Comparison of ENCODE assay signal across 8 cellular contexts in genomic region chr5:178207183-178207916, GRCh38. TPM values are rescaled to one million over a fixed set of nuclear protein-coding genes. Genes with fewer than 3 reads are reported as not detected.
DNase-seq lines count a peak whose midpoint lies in the region; ATAC-seq and TF ChIP-seq lines count a peak whose summit lies in the region.

No MANE protein-coding gene starts in this region.

- intact Hi-C loops in thyroid gland (cut with DNase I): no loop called here

- H3K9me3 Mint-ChIP-seq in activated T-cell treated with anti-CD3 and anti-CD28 coated beads, Interleukin-2, amount 50 U/mL, for 24 hours: no peaks in the 10 kb centered on the region
- H3K9me3 Mint-ChIP-seq in activated naive CD8-positive, alpha-beta T cell (ENCODE audit: low read depth): no peaks in the 10 kb centered on the region

- DNase-seq in activated T-cell treated with anti-CD3 and anti-CD28 coated beads, Interleukin-2, amount 50 U/mL, for 24 hours: peak; percentile 27
- DNase-seq in activated T-cell treated with anti-CD3 and anti-CD28 coated beads, Interleukin-2, amount 50 U/mL, for 1 hour: no peak
- peak; percentile 83 for DNase-seq in iris pigment epithelial cell (ENCODE audit: low read depth)
- peak; percentile 73 to 78 for DNase-seq in thyroid gland
- no peak for DNase-seq in central memory CD4-positive, alpha-beta T cell
- DNase-seq in NCI-H748 treated with DMSO at 0.1 percent for 48 hours (lab: John Stamatoyannopoulos, UW): no peak

- H3K27me3 ChIP-seq in thyroid gland: no peaks in the 10 kb centered on the region

- H3K27ac Mint-ChIP-seq in activated T-cell treated with anti-CD3 and anti-CD28 coated beads, Interleukin-2, amount 50 U/mL, for 24 hours: peak overlapping the region; percentile 94
- peak overlapping the region; percentile 92 for H3K27ac Mint-ChIP-seq in activated naive CD8-positive, alpha-beta T cell

- ATAC-seq in GM19452 (IDR thresholded peaks at IDR 0.05; ENCODE audit: unreplicated experiment): no peak

- H3K36me3 ChIP-seq in thyroid gland: peaks cover 49 to 53% of the 10 kb centered on the region in 2 donors

- H3K4me1 Mint-ChIP-seq in activated T-cell treated with anti-CD3 and anti-CD28 coated beads, Interleukin-2, amount 50 U/mL, for 24 hours (ENCODE audit: low read depth): peaks cover 42% of the 10 kb centered on the region
- peaks cover 33% of the 10 kb centered on the region for H3K4me1 Mint-ChIP-seq in activated naive CD8-positive, alpha-beta T cell (ENCODE audit: low read depth)

- TF ChIP-seq POLR2A in thyroid gland (IDR thresholded peaks at IDR 0.05): no peak

- peaks cover 21 to 26% of the 10 kb centered on the region in 2 donors for H3K4me1 ChIP-seq in thyroid gland

- H3K27me3 Mint-ChIP-seq in activated T-cell treated with anti-CD3 and anti-CD28 coated beads, Interleukin-2, amount 50 U/mL, for 24 hours: peaks cover 2% of the 10 kb centered on the region
- H3K27me3 Mint-ChIP-seq in activated naive CD8-positive, alpha-beta T cell: no peaks in the 10 kb centered on the region

- H3K9me3 ChIP-seq in thyroid gland: no peaks in the 10 kb centered on the region

- peak overlapping the region; percentile 91 for H3K4me3 Mint-ChIP-seq in activated T-cell treated with anti-CD3 and anti-CD28 coated beads, Interleukin-2, amount 50 U/mL, for 24 hours
- peak overlapping the region; percentile 97 for H3K4me3 Mint-ChIP-seq in activated naive CD8-positive, alpha-beta T cell

- peak overlapping the region in 1 of 3 donors; percentile 22 for H3K27ac ChIP-seq in thyroid gland

- WGBS in thyroid gland, 2 donors: 74% methylated on average over 5 of the region's 5 CpGs

- no peak for TF ChIP-seq CTCF in thyroid gland (IDR thresholded peaks at IDR 0.05)

- peaks cover 76% of the 10 kb centered on the region for H3K36me3 Mint-ChIP-seq in activated T-cell treated with anti-CD3 and anti-CD28 coated beads, Interleukin-2, amount 50 U/mL, for 24 hours (ENCODE audit: low read depth)
- peaks cover 17% of the 10 kb centered on the region for H3K36me3 Mint-ChIP-seq in activated naive CD8-positive, alpha-beta T cell

- H3K4me3 ChIP-seq in thyroid gland (replicated peaks in 1 of 3): no peak overlapping the region

RNA-seq across cellular contexts. Expression of gene HNRNPAB, which starts 3.0 kb away (rescaled TPM):
- total RNA-seq in thyroid gland: 100 to 1,000 TPM in 2 of 4 donors, 10 to 100 TPM in 2; 65.0 to 111 (median 90.4) TPM

RNA-seq across cellular contexts. Expression of gene GMCL2, which starts 20.2 kb away (rescaled TPM):
- not detected for total RNA-seq in thyroid gland

RNA-seq across cellular contexts. Expression of gene PHYKPL, which starts 25.3 kb away (rescaled TPM):
- 10 to 100 TPM; 61.7 to 90.9 (median 76.0) TPM for total RNA-seq in thyroid gland

RNA-seq across cellular contexts. Expression of gene NHP2, which starts 53.7 kb away (rescaled TPM):
- 100 to 1,000 TPM; 109 to 257 (median 177) TPM for total RNA-seq in thyroid gland

Comparison
In these comparisons a context has a peak if more than half of its experiments do, and no peak if none do; other contexts are left out.
1. DNase-seq: peak in activated T-cell treated with anti-CD3 and anti-CD28 coated beads, Interleukin-2, amount 50 U/mL, for 24 hours (single experiment), iris pigment epithelial cell (single experiment) and thyroid gland (2 of 2); none in activated T-cell treated with anti-CD3 and anti-CD28 coated beads, Interleukin-2, amount 50 U/mL, for 1 hour (single experiment), central memory CD4-positive, alpha-beta T cell (single experiment) and NCI-H748 treated with DMSO at 0.1 percent for 48 hours (single experiment).